In genomic region chr10:58280982-58281752, GRCh38 we compare ENCODE assay signal across 18 cellular contexts. TPM values are rescaled to one million over a fixed set of nuclear protein-coding genes. Genes with fewer than 3 reads are reported as not detected.
DNase-seq lines count a peak whose midpoint lies in the region; ATAC-seq, FAIRE-seq and TF ChIP-seq lines count a peak whose summit lies in the region.
"Had no signal": no experiment of that assay in that cellular context is flagged by ENCODE, and none has a peak within 500 bp of the region (broad histone marks: within the 10 kb centered on the region; RNA-seq: fewer than 3 reads in every experiment).

No MANE protein-coding gene starts in this region.

- H3K4me3 Mint-ChIP-seq in activated naive CD8-positive, alpha-beta T cell = peak overlapping the region; percentile 1
- no peak overlapping the region for H3K4me3 Mint-ChIP-seq in natural killer cell treated with Interleukin-12 subunit alpha and Interleukin-12 subunit beta and Interleukin-15 and Interleukin-18, amount 100 ng/mL, for 72 hours
- H3K4me3 Mint-ChIP-seq in neural progenitor cell (no peak overlapping the region), T-cell (no peak overlapping the region)
- H3K4me3 Mint-ChIP-seq: nephron had no signal

- H4K8ac ChIP-seq in IMR-90 (ENCODE audit: low read depth in 2 of 2, low read length in 2 of 2) = no peak overlapping the region

- H2AK9ac ChIP-seq in IMR-90 (replicated peaks; ENCODE audit: low read depth, low read length, poor library complexity) = no peak overlapping the region

- H3F3A ChIP-seq in neural progenitor cell (ENCODE audit: low read depth) = no peaks in the 10 kb centered on the region

- POLR2A ChIA-PET in A549 (lab: Yijun Ruan, JAX) (interaction anchor here (0.5 kb wide), 1 partner anchor 154 kb away, joined by 6 read pairs; no protein-coding TSS in a partner anchor), IMR-90 (lab: Charles Lee; ENCODE audit: unreplicated experiment) (no interaction called here), T-cell (lab: Charles Lee) (no interaction called here)

- no peak overlapping the region for H2BK120ac ChIP-seq in IMR-90 (ENCODE audit: low read depth, low read length)

- TF ChIP-seq EP300 in A549 (IDR thresholded peaks at IDR 0.05) = no peak

- dilution Hi-C loops in IMR-90 (cut with HindIII; ENCODE audit: low sequenced_read_pairs, unreplicated experiment) = no loop called here

- 77% methylated on average over 3 of the region's 3 CpGs for WGBS in A549 (ENCODE audit: missing lambda C conversion rate)
- WGBS in IMR-90 (ENCODE audit: extremely low coverage in 2 of 2, insufficient read length in 1 of 2), 2 experiments = no CpG with 5 or more reads among the region's 3 CpGs

- TF ChIP-seq POLR2A in A549 (IDR thresholded peaks at IDR 0.05; ENCODE audit: low read length) (no peak), IMR-90 (IDR thresholded peaks at IDR 0.05; ENCODE audit: low read depth, low read length) (no peak)

- no TSS peak for BruUV-seq in IMR-90 (replicated peaks; lab: Mats Ljungman, UMichigan)

- H3K14ac ChIP-seq in IMR-90 (replicated peaks; ENCODE audit: low read depth, low read length) = peak overlapping the region; percentile 28; the same call in 1 of the 2 replicates

- H3K27me3 ChIP-seq in IMR-90 (ENCODE audit: control insufficient read depth, insufficient read depth, low read length) = no peaks in the 10 kb centered on the region
- no peaks in the 10 kb centered on the region for H3K27me3 ChIP-seq in foreskin keratinocyte
- no peaks in the 10 kb centered on the region for H3K27me3 ChIP-seq in neural progenitor cell

- H2BK20ac ChIP-seq in IMR-90 (ENCODE audit: low read depth, low read length) = no peak overlapping the region

- peaks cover 24% of the 10 kb centered on the region; the same call in 2 of the 3 replicates for H3K4me1 ChIP-seq in A549
- peaks cover 3% of the 10 kb centered on the region for H3K4me1 ChIP-seq in IMR-90 (ENCODE audit: control insufficient read depth, insufficient read depth, low read length)
- H3K4me1 ChIP-seq in foreskin keratinocyte = peaks cover 17% of the 10 kb centered on the region
- H3K4me1 ChIP-seq in neural progenitor cell = peaks cover 1% of the 10 kb centered on the region

- peak overlapping the region; percentile 57; the same call in 1 of the 2 replicates for H3K18ac ChIP-seq in IMR-90 (ENCODE audit: low read depth, low read length)

- peaks cover 5% of the 10 kb centered on the region in 2 experiments; a peak in 2 of 4 replicates for H3K79me1 ChIP-seq in IMR-90 (ENCODE audit: low read depth in 1 of 2, low read length in 2 of 2)

- no peaks in the 10 kb centered on the region for H4K20me1 ChIP-seq in IMR-90 (ENCODE audit: insufficient read depth, low read length)
- no peaks in the 10 kb centered on the region for H4K20me1 ChIP-seq in neural progenitor cell (ENCODE audit: low read depth)

- no peak overlapping the region for H3K23ac ChIP-seq in IMR-90 (ENCODE audit: low read depth, low read length)

- intact Hi-C loops in IMR-90 (cut with micrococcal nuclease) = no loop called here

- H3K79me2 ChIP-seq in neural progenitor cell (ENCODE audit: low read depth) = no peaks in the 10 kb centered on the region

- CTCF ChIA-PET in A549 (lab: Yijun Ruan, JAX) = interaction anchor here (0.9 to 1.6 kb wide), 4 partner anchors 10 to 103 kb away, joined by 3 to 15 read pairs (median 5); no protein-coding TSS in a partner anchor
- CTCF ChIA-PET in IMR-90 (lab: Yijun Ruan, JAX) = interaction anchor here (0.5 kb wide), 1 partner anchor 40 kb away, joined by 3 read pairs; no protein-coding TSS in a partner anchor
- CTCF ChIA-PET in T-cell (lab: Charles Lee) = interaction anchor here in 1 of 2 donors (0.5 kb wide), 1 partner anchor 64 kb away, joined by 4 read pairs; no protein-coding TSS in a partner anchor

- no peak for DNase-seq in A549 (ENCODE audit: low read depth in 1 of 2, low spot score in 1 of 2)
- DNase-seq in IMR-90 = peak; percentile 54
- no peak for DNase-seq in foreskin keratinocyte
- no peak for DNase-seq in natural killer cell treated with Interleukin-12 subunit alpha and Interleukin-12 subunit beta and Interleukin-15 and Interleukin-18, amount 100 ng/mL, for 72 hours (ENCODE audit: low spot score)
- no peak for DNase-seq in neural progenitor cell (ENCODE audit: low spot score)
- DNase-seq in stimulated activated CD4-positive, alpha-beta T cell treated with anti-CD3 and anti-CD28 coated beads, Interleukin-1b, Interleukin-23, amount 100 ng/mL, for 48 hours = no peak
- no peak for DNase-seq in T-cell
- DNase-seq: activated CD4-positive, alpha-beta T cell treated with anti-CD3 and anti-CD28 coated beads for 1 hour; activated CD8-positive, alpha-beta memory T cell treated with anti-CD3 and anti-CD28 coated beads, Interleukin-2, amount 50 U/mL, for 4 hours; activated naive CD4-positive, alpha-beta T cell; islet precursor cell; NCI-H1694 treated with DMSO at 0.1 percent for 48 hours; SIG-M5; stimulated activated naive CD4-positive, alpha-beta T cell treated with Interleukin-2 at 50 U/mL for 16 hours; T-helper 9 cell had no signal

- H3K27me3 Mint-ChIP-seq in activated naive CD8-positive, alpha-beta T cell = no peaks in the 10 kb centered on the region
- no peaks in the 10 kb centered on the region for H3K27me3 Mint-ChIP-seq in natural killer cell treated with Interleukin-12 subunit alpha and Interleukin-12 subunit beta and Interleukin-15 and Interleukin-18, amount 100 ng/mL, for 72 hours
- no peaks in the 10 kb centered on the region for H3K27me3 Mint-ChIP-seq in neural progenitor cell (ENCODE audit: insufficient read depth, low read depth)
- no peaks in the 10 kb centered on the region for H3K27me3 Mint-ChIP-seq in T-cell

- H3K9me3 Mint-ChIP-seq in activated naive CD8-positive, alpha-beta T cell (ENCODE audit: low read depth) = no peaks in the 10 kb centered on the region
- H3K9me3 Mint-ChIP-seq in natural killer cell treated with Interleukin-12 subunit alpha and Interleukin-12 subunit beta and Interleukin-15 and Interleukin-18, amount 100 ng/mL, for 72 hours = no peaks in the 10 kb centered on the region
- no peaks in the 10 kb centered on the region for H3K9me3 Mint-ChIP-seq in neural progenitor cell
- H3K9me3 Mint-ChIP-seq in T-cell = no peaks in the 10 kb centered on the region
- H3K9me3 Mint-ChIP-seq: nephron had no signal

- H3K27ac ChIP-seq in A549 (no peak overlapping the region), IMR-90 (ENCODE audit: insufficient read depth, low read length) (peak overlapping the region; percentile 20; the same call in 1 of the 2 replicates), foreskin keratinocyte (no peak overlapping the region), neural progenitor cell (no peak overlapping the region)
- H3K27ac ChIP-seq: coronary artery had no signal

- FAIRE-seq in A549 (lab: Jason Lieb, UNC) = no peak

- H2AFZ ChIP-seq in IMR-90 (replicated peaks; ENCODE audit: low read length, poor library complexity) (no peak overlapping the region), neural progenitor cell (replicated peaks) (no peak overlapping the region)

- no peak overlapping the region for H2BK15ac ChIP-seq in IMR-90 (ENCODE audit: low read depth, low read length)

- TF ChIP-seq CTCF in A549 (IDR thresholded peaks at IDR 0.05) = no peak
- no peak for TF ChIP-seq CTCF in IMR-90 (conservative IDR thresholded peaks at IDR 0.05; ENCODE audit: low read depth, low read length)
- TF ChIP-seq CTCF in foreskin keratinocyte (conservative IDR thresholded peaks at IDR 0.05) = no peak
- TF ChIP-seq CTCF in neural progenitor cell (IDR thresholded peaks at IDR 0.05) = no peak

- no peak overlapping the region for H4K91ac ChIP-seq in IMR-90 (ENCODE audit: insufficient read depth, low read depth, low read length)

- H3K4me3 ChIP-seq in A549 (no peak overlapping the region), IMR-90 (ENCODE audit: insufficient read depth, low read depth, low read length) (no peak overlapping the region), neural progenitor cell (no peak overlapping the region)
- H3K4me3 ChIP-seq: coronary artery had no signal

- no peak overlapping the region for H3K27ac Mint-ChIP-seq in activated naive CD8-positive, alpha-beta T cell
- H3K27ac Mint-ChIP-seq in natural killer cell treated with Interleukin-12 subunit alpha and Interleukin-12 subunit beta and Interleukin-15 and Interleukin-18, amount 100 ng/mL, for 72 hours = no peak overlapping the region
- H3K27ac Mint-ChIP-seq in neural progenitor cell (no peak overlapping the region), T-cell (no peak overlapping the region)
- H3K27ac Mint-ChIP-seq: nephron had no signal

- H2BK5ac ChIP-seq in IMR-90 (ENCODE audit: low read depth, low read length, poor library complexity, severe bottlenecking) = peak overlapping the region; percentile 43

- no peak overlapping the region for H2AK5ac ChIP-seq in IMR-90 (ENCODE audit: low read depth, low read length)

- in situ Hi-C loops in IMR-90 (cut with MboI; ENCODE audit: low sequenced_read_pairs) = no loop called here

- no peaks in the 10 kb centered on the region; the same call in 1 of the 2 replicates for H3K9me1 ChIP-seq in IMR-90 (ENCODE audit: insufficient read depth, low read length)

- H4K5ac ChIP-seq in IMR-90 (ENCODE audit: low read depth, low read length) = no peak overlapping the region

- H3K9ac ChIP-seq in IMR-90 (ENCODE audit: low read depth, low read length) (no peak overlapping the region), neural progenitor cell (no peak overlapping the region)

- no peak for TF ChIP-seq RAD21 in A549 (conservative IDR thresholded peaks at IDR 0.05 in 1 of 2, IDR thresholded peaks at IDR 0.05 in 1 of 2)
- no peak for TF ChIP-seq RAD21 in IMR-90 (IDR thresholded peaks at IDR 0.05; ENCODE audit: low read length)

- H3K56ac ChIP-seq in IMR-90 (ENCODE audit: extremely low read depth, insufficient read depth, low read length) = no peak overlapping the region

- H3K4ac ChIP-seq in IMR-90 (ENCODE audit: low read depth, low read length) = no peak overlapping the region; the same call in 1 of the 2 replicates

- peaks cover 37% of the 10 kb centered on the region for H3K4me1 Mint-ChIP-seq in activated naive CD8-positive, alpha-beta T cell (ENCODE audit: low read depth)
- peaks cover 8 to 17% of the 10 kb centered on the region in 2 donors for H3K4me1 Mint-ChIP-seq in natural killer cell treated with Interleukin-12 subunit alpha and Interleukin-12 subunit beta and Interleukin-15 and Interleukin-18, amount 100 ng/mL, for 72 hours (ENCODE audit: low read depth in 2 of 2)
- no peaks in the 10 kb centered on the region for H3K4me1 Mint-ChIP-seq in neural progenitor cell
- peaks cover 14 to 21% (median 17%) of the 10 kb centered on the region in 3 donors for H3K4me1 Mint-ChIP-seq in T-cell
- H3K4me1 Mint-ChIP-seq: nephron had no signal

- H3K9me3 ChIP-seq in A549 (no peaks in the 10 kb centered on the region), IMR-90 (ENCODE audit: control insufficient read depth, insufficient read depth, low read length) (no peaks in the 10 kb centered on the region), neural progenitor cell (ENCODE audit: low read depth) (no peaks in the 10 kb centered on the region)

- H3K36me3 ChIP-seq in IMR-90 (ENCODE audit: control insufficient read depth, insufficient read depth, low read length) (peaks cover 6% of the 10 kb centered on the region), neural progenitor cell (no peaks in the 10 kb centered on the region)

- H3K4me2 ChIP-seq in A549 = peak overlapping the region; percentile 4; the same call in 1 of the 3 replicates
- H3K4me2 ChIP-seq in IMR-90 (ENCODE audit: low read depth, low read length) = peak overlapping the region; percentile 1
- H3K4me2 ChIP-seq in neural progenitor cell = no peak overlapping the region

- H3K36me3 Mint-ChIP-seq in activated naive CD8-positive, alpha-beta T cell = peaks cover 12% of the 10 kb centered on the region
- H3K36me3 Mint-ChIP-seq in natural killer cell treated with Interleukin-12 subunit alpha and Interleukin-12 subunit beta and Interleukin-15 and Interleukin-18, amount 100 ng/mL, for 72 hours = peaks cover 7% of the 10 kb centered on the region
- H3K36me3 Mint-ChIP-seq in neural progenitor cell (peaks cover 4% of the 10 kb centered on the region), T-cell (peaks cover 18% of the 10 kb centered on the region)

- ATAC-seq in A549 = no peak
- ATAC-seq in IMR-90 (ENCODE audit: low read depth) = peak; percentile 83
- ATAC-seq in foreskin keratinocyte = peak; percentile 52
- ATAC-seq in natural killer cell treated with Interleukin-12 subunit alpha and Interleukin-12 subunit beta and Interleukin-15 and Interleukin-18, amount 100 ng/mL, for 72 hours = no peak
- ATAC-seq in T-cell (replicated peaks in 1 of 4) = no peak

RNA-seq across cellular contexts. Expression of gene CISD1, which starts 12.2 kb away (rescaled TPM):
- polyA plus RNA-seq in A549 (2011; rRNA removed) (102 and 111 TPM in 2 replicates), A549 (2017; fragmentation: RNase III; extraction: RNeasy Plus Mini Kit Qiagen cat#74134 plus additional on column Dnase treatment) (43.5 to 48.6 TPM (median 48.1 TPM) in 3 replicates), IMR-90 (2012; rRNA removed) (25.7 and 28.2 TPM in 2 replicates), foreskin keratinocyte (61.8 and 71.2 TPM in 2 replicates)
- polyA plus RNA-seq in A549 (2012; cell fraction: cytosol; rRNA removed) = 22.7 and 26.3 TPM in 2 replicates
- 5.6 and 7.2 TPM in 2 replicates for polyA plus RNA-seq in A549 (2012; cell fraction: nucleus; rRNA removed)
- polyA minus RNA-seq in A549 (2011; rRNA and poly(A)+ RNA removed) = 3.9 and 7.8 TPM in 2 replicates
- total RNA-seq in IMR-90 (2012; rRNA removed) (25.8 and 34.6 TPM in 2 replicates), foreskin keratinocyte (44.5 and 45.5 TPM in 2 replicates), neural progenitor cell (ENCODE audit: low replicate concordance) (16.3 and 27.6 TPM in 2 replicates), T-cell (10 to 100 TPM in 3 of 5 donors, 1 to 10 TPM in 2; 6.3 to 11.3 (median 10.3) TPM)
- polyA plus RNA-seq in IMR-90 (2012; cell fraction: cytosol; rRNA removed) = 6.6 and 13.8 TPM in 2 replicates
- polyA plus RNA-seq in IMR-90 (2012; cell fraction: nucleus; rRNA removed; ENCODE audit: low replicate concordance) = 2.0 and 16.6 TPM in 2 replicates
- 10 to 100 TPM; 41.2 to 48.5 TPM for total RNA-seq in natural killer cell treated with Interleukin-12 subunit alpha and Interleukin-12 subunit beta and Interleukin-15 and Interleukin-18, amount 100 ng/mL, for 72 hours

RNA-seq across cellular contexts. Expression of gene IPMK, which starts 13.5 kb away (rescaled TPM):
- polyA plus RNA-seq in A549 (2011; rRNA removed) (3.7 and 5.6 TPM in 2 replicates), A549 (2017; fragmentation: RNase III; extraction: RNeasy Plus Mini Kit Qiagen cat#74134 plus additional on column Dnase treatment) (2.9 to 3.2 TPM (median 3.0 TPM) in 3 replicates), IMR-90 (2012; rRNA removed) (0.69 and 0.89 TPM in 2 replicates), foreskin keratinocyte (0.81 and 0.87 TPM in 2 replicates)
- polyA plus RNA-seq in A549 (2012; cell fraction: cytosol; rRNA removed) = 0.59 and 0.74 TPM in 2 replicates
- 0.37 and 0.65 TPM in 2 replicates for polyA plus RNA-seq in A549 (2012; cell fraction: nucleus; rRNA removed)
- polyA minus RNA-seq in A549 (2011; rRNA and poly(A)+ RNA removed) = 2.1 and 2.7 TPM in 2 replicates
- total RNA-seq in IMR-90 (2012; rRNA removed) (2.0 and 5.0 TPM in 2 replicates), foreskin keratinocyte (4.5 and 4.6 TPM in 2 replicates), neural progenitor cell (ENCODE audit: low replicate concordance) (8.6 and 14.3 TPM in 2 replicates), T-cell (1 to 10 TPM; 3.7 to 5.3 (median 4.3) TPM)
- polyA plus RNA-seq in IMR-90 (2012; cell fraction: cytosol; rRNA removed) = 0.13 and 0.25 TPM in 2 replicates
- 0.21 and 1.0 TPM in 2 replicates for polyA plus RNA-seq in IMR-90 (2012; cell fraction: nucleus; rRNA removed; ENCODE audit: low replicate concordance)
- total RNA-seq in natural killer cell treated with Interleukin-12 subunit alpha and Interleukin-12 subunit beta and Interleukin-15 and Interleukin-18, amount 100 ng/mL, for 72 hours = 10 to 100 TPM in 1 of 2 donors, 1 to 10 TPM in 1; 5.6 to 10.0 TPM

RNA-seq across cellular contexts. Expression of gene UBE2D1, which starts 53.6 kb away (rescaled TPM):
- polyA plus RNA-seq in A549 (2011; rRNA removed) (35.1 and 40.5 TPM in 2 replicates), A549 (2017; fragmentation: RNase III; extraction: RNeasy Plus Mini Kit Qiagen cat#74134 plus additional on column Dnase treatment) (16.7 to 18.1 TPM (median 17.9 TPM) in 3 replicates), IMR-90 (2012; rRNA removed) (9.5 and 9.7 TPM in 2 replicates), foreskin keratinocyte (16.3 and 19.1 TPM in 2 replicates)
- 9.2 and 10.8 TPM in 2 replicates for polyA plus RNA-seq in A549 (2012; cell fraction: cytosol; rRNA removed)
- polyA plus RNA-seq in A549 (2012; cell fraction: nucleus; rRNA removed) = 5.5 and 6.3 TPM in 2 replicates
- 6.1 and 6.3 TPM in 2 replicates for polyA minus RNA-seq in A549 (2011; rRNA and poly(A)+ RNA removed)
- total RNA-seq in IMR-90 (2012; rRNA removed) (9.1 and 15.8 TPM in 2 replicates), foreskin keratinocyte (16.4 and 16.6 TPM in 2 replicates), neural progenitor cell (ENCODE audit: low replicate concordance) (38.3 and 56.6 TPM in 2 replicates), T-cell (10 to 100 TPM in 4 of 5 donors, 1 to 10 TPM in 1; 9.4 to 12.2 (median 10.5) TPM)
- 9.3 and 11.2 TPM in 2 replicates for polyA plus RNA-seq in IMR-90 (2012; cell fraction: cytosol; rRNA removed)
- 2.4 and 6.1 TPM in 2 replicates for polyA plus RNA-seq in IMR-90 (2012; cell fraction: nucleus; rRNA removed; ENCODE audit: low replicate concordance)
- 10 to 100 TPM; 12.7 to 14.6 TPM for total RNA-seq in natural killer cell treated with Interleukin-12 subunit alpha and Interleukin-12 subunit beta and Interleukin-15 and Interleukin-18, amount 100 ng/mL, for 72 hours

Comparison
In these comparisons a context has a peak if more than half of its experiments do, and no peak if none do; other contexts are left out.
1. ATAC-seq: peak in IMR-90 (single experiment) and foreskin keratinocyte (single experiment); none in A549 (0 of 2), natural killer cell treated with Interleukin-12 subunit alpha and Interleukin-12 subunit beta and Interleukin-15 and Interleukin-18, amount 100 ng/mL, for 72 hours (0 of 2) and T-cell (0 of 4).